Comparison of ENCODE assay signal across 8 cellular contexts in the genomic region with DNA sequence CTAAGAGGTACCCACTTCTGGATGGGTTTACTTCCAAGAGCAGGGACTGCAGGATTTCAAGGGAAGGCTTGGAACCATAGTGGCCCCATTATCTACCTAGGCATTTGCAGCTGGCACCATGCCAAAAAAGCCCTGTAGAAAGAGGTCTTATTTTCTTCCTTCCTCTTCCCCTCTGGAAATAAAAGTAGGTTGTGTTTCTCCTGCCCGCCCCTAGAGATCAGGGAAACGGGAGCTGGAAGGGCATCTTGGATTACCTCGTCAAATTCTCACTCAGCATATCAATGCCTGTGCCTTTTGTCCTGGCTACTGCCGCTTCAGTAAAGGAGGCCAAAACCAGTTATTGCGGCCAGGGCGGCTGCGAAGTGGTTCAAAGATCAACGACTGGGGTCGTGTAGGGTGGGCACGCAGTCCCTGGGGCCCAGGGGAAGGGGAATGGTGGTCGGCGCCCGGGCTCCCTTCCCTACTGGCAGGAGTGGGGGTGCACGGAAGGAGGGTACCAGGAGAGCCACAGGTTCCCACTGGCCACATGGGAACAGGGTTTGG. TPM values are rescaled to one million over a fixed set of nuclear protein-coding genes. Genes with fewer than 3 reads are reported as not detected.
A peak's percentile ranks its signal among the peaks of the same experiment; 100 is the strongest.
DNase-seq lines count a peak whose midpoint lies in the region; ATAC-seq lines count a peak whose summit lies in the region.

No MANE protein-coding gene starts in this region.

- H3K27me3 ChIP-seq in CD8-positive, alpha-beta memory T cell (ENCODE audit: insufficient read depth, low read length, poor library complexity, severe bottlenecking), result no peaks in the 10 kb centered on the region

- no peak overlapping the region for H3K4me3 ChIP-seq in CD8-positive, alpha-beta memory T cell (ENCODE audit: low read length)

- H3K4me3 Mint-ChIP-seq in CD8-positive, alpha-beta memory T cell, result peak overlapping the region; percentile 77 to 94 (median 86)
- H3K4me3 Mint-ChIP-seq in IgD-negative memory B cell, result peak overlapping the region; percentile 51 to 86 (median 76)
- peak overlapping the region; percentile 30 for H3K4me3 Mint-ChIP-seq in dendritic cell treated with granulocyte-macrophage colony-stimulating factor and Interleukin-4, amounts not matched to agents 40 ng/mL and 50 ng/mL, for 4 days
- peak overlapping the region; percentile 85 for H3K4me3 Mint-ChIP-seq in natural killer cell treated with Interleukin-12 subunit alpha and Interleukin-12 subunit beta and Interleukin-15 and Interleukin-18, amount 100 ng/mL, for 72 hours

- intact Hi-C loops in dendritic cell treated with granulocyte-macrophage colony-stimulating factor and Interleukin-4, amounts not matched to agents 40 ng/mL and 50 ng/mL, for 4 days (cut with micrococcal nuclease), result no loop called here

- H3K4me1 Mint-ChIP-seq in CD8-positive, alpha-beta memory T cell, result peaks cover 19 to 34% (median 22%) of the 10 kb centered on the region in 3 donors
- peaks cover 9 to 19% (median 12%) of the 10 kb centered on the region in 3 donors for H3K4me1 Mint-ChIP-seq in IgD-negative memory B cell
- H3K4me1 Mint-ChIP-seq in dendritic cell treated with granulocyte-macrophage colony-stimulating factor and Interleukin-4, amounts not matched to agents 40 ng/mL and 50 ng/mL, for 4 days (ENCODE audit: low read depth), result peaks cover 18% of the 10 kb centered on the region
- peaks cover 15 to 16% of the 10 kb centered on the region in 2 donors for H3K4me1 Mint-ChIP-seq in natural killer cell treated with Interleukin-12 subunit alpha and Interleukin-12 subunit beta and Interleukin-15 and Interleukin-18, amount 100 ng/mL, for 72 hours (ENCODE audit: low read depth in 2 of 2)

- ATAC-seq in natural killer cell treated with Interleukin-12 subunit alpha and Interleukin-12 subunit beta and Interleukin-15 and Interleukin-18, amount 100 ng/mL, for 72 hours, result no peak
- ATAC-seq in GM18519 (IDR thresholded peaks at IDR 0.05; ENCODE audit: low FRiP score, unreplicated experiment), result no peak
- ATAC-seq in activated CD4-positive, CD25-positive, alpha-beta regulatory T cell treated with anti-CD3 and anti-CD28 coated beads, Interleukin-2, amount 50 U/mL, for 24 hours, result no peak

- no peak for DNase-seq in CD8-positive, alpha-beta memory T cell
- DNase-seq in natural killer cell treated with Interleukin-12 subunit alpha and Interleukin-12 subunit beta and Interleukin-15 and Interleukin-18, amount 100 ng/mL, for 72 hours (ENCODE audit: low spot score), result no peak
- DNase-seq in NCI-H774 (lab: John Stamatoyannopoulos, UW) (no peak), foreskin melanocyte (no peak)

- peaks cover 9% of the 10 kb centered on the region for H3K4me1 ChIP-seq in CD8-positive, alpha-beta memory T cell (ENCODE audit: insufficient read depth, low read length)

- H3K9me3 Mint-ChIP-seq in CD8-positive, alpha-beta memory T cell, result no peaks in the 10 kb centered on the region
- H3K9me3 Mint-ChIP-seq in IgD-negative memory B cell, result no peaks in the 10 kb centered on the region
- no peaks in the 10 kb centered on the region for H3K9me3 Mint-ChIP-seq in dendritic cell treated with granulocyte-macrophage colony-stimulating factor and Interleukin-4, amounts not matched to agents 40 ng/mL and 50 ng/mL, for 4 days
- H3K9me3 Mint-ChIP-seq in natural killer cell treated with Interleukin-12 subunit alpha and Interleukin-12 subunit beta and Interleukin-15 and Interleukin-18, amount 100 ng/mL, for 72 hours, result no peaks in the 10 kb centered on the region

- H3K9me3 ChIP-seq in CD8-positive, alpha-beta memory T cell (ENCODE audit: low read length), result no peaks in the 10 kb centered on the region

- CTCF ChIA-PET in CD8-positive, alpha-beta memory T cell (lab: Charles Lee), result no interaction called here

- H3K36me3 Mint-ChIP-seq in CD8-positive, alpha-beta memory T cell, result peaks cover 0 to 4% (median 0%) of the 10 kb centered on the region in 3 donors
- no peaks in the 10 kb centered on the region for H3K36me3 Mint-ChIP-seq in IgD-negative memory B cell
- H3K36me3 Mint-ChIP-seq in dendritic cell treated with granulocyte-macrophage colony-stimulating factor and Interleukin-4, amounts not matched to agents 40 ng/mL and 50 ng/mL, for 4 days (ENCODE audit: low read depth), result no peaks in the 10 kb centered on the region
- no peaks in the 10 kb centered on the region for H3K36me3 Mint-ChIP-seq in natural killer cell treated with Interleukin-12 subunit alpha and Interleukin-12 subunit beta and Interleukin-15 and Interleukin-18, amount 100 ng/mL, for 72 hours

- no peak overlapping the region for H3K27ac ChIP-seq in CD8-positive, alpha-beta memory T cell (ENCODE audit: low read depth, low read length)

- H3K27ac Mint-ChIP-seq in CD8-positive, alpha-beta memory T cell, result peak overlapping the region in 3 of 8 donors; percentile 47 to 59 (median 56)
- no peak overlapping the region for H3K27ac Mint-ChIP-seq in IgD-negative memory B cell
- H3K27ac Mint-ChIP-seq in dendritic cell treated with granulocyte-macrophage colony-stimulating factor and Interleukin-4, amounts not matched to agents 40 ng/mL and 50 ng/mL, for 4 days, result no peak overlapping the region
- peak overlapping the region in 1 of 2 donors; percentile 30 for H3K27ac Mint-ChIP-seq in natural killer cell treated with Interleukin-12 subunit alpha and Interleukin-12 subunit beta and Interleukin-15 and Interleukin-18, amount 100 ng/mL, for 72 hours

- H3K27me3 Mint-ChIP-seq in CD8-positive, alpha-beta memory T cell, result peaks cover 14 to 16% of the 10 kb centered on the region in 2 donors
- H3K27me3 Mint-ChIP-seq in IgD-negative memory B cell, result peaks cover 37% of the 10 kb centered on the region
- H3K27me3 Mint-ChIP-seq in dendritic cell treated with granulocyte-macrophage colony-stimulating factor and Interleukin-4, amounts not matched to agents 40 ng/mL and 50 ng/mL, for 4 days, result peaks cover 54% of the 10 kb centered on the region
- H3K27me3 Mint-ChIP-seq in natural killer cell treated with Interleukin-12 subunit alpha and Interleukin-12 subunit beta and Interleukin-15 and Interleukin-18, amount 100 ng/mL, for 72 hours, result peaks cover 0 to 3% of the 10 kb centered on the region in 2 donors

- no peaks in the 10 kb centered on the region for H3K36me3 ChIP-seq in CD8-positive, alpha-beta memory T cell (ENCODE audit: insufficient read depth, low read length)

- POLR2A ChIA-PET in CD8-positive, alpha-beta memory T cell (lab: Charles Lee), result no interaction called here

RNA-seq across cellular contexts. Expression of gene SCD5, which starts 1.5 kb away (rescaled TPM):
- 1 to 10 TPM; 6.2 to 6.3 TPM for total RNA-seq in CD8-positive, alpha-beta memory T cell
- polyA plus RNA-seq in CD8-positive, alpha-beta memory T cell, result 2.6 TPM
- polyA plus RNA-seq in IgD-negative memory B cell, result not detected
- 1 to 10 TPM; 5.6 to 8.4 TPM for total RNA-seq in natural killer cell treated with Interleukin-12 subunit alpha and Interleukin-12 subunit beta and Interleukin-15 and Interleukin-18, amount 100 ng/mL, for 72 hours

Comparison
In these comparisons a context has a peak if more than half of its experiments do, and no peak if none do; other contexts are left out.
1. H3K4me3 Mint-ChIP-seq: peak in every context shown above with its lines; median percentile 86 in CD8-positive, alpha-beta memory T cell; 85 in natural killer cell treated with Interleukin-12 subunit alpha and Interleukin-12 subunit beta and Interleukin-15 and Interleukin-18, amount 100 ng/mL, for 72 hours; 76 in IgD-negative memory B cell; 30 in dendritic cell treated with granulocyte-macrophage colony-stimulating factor and Interleukin-4, amounts not matched to agents 40 ng/mL and 50 ng/mL, for 4 days.